In the genomic region with DNA sequence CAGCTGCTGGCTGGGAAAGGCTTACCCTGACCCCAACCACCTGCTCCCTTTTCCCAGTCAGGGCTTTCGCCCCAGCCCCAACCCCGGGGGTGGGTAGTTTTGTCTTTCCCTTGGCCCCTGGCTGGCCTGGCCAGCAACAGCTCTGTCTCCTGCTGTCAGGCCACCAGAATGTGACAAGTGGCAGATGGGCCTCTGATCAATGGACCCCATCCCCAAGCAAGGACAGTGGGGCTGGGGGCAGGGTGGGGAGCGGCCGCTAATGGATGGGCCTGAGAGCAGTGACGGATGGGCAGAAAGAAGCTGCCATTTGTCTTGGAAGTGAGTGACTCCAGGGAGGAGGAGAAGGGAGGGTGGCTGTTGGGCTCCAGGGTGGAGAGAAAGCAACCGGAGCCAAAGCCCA, we compare ENCODE assay signal across 6 cellular contexts.
"Had no signal": no experiment of that assay in that cellular context is flagged by ENCODE, and none has a peak within 500 bp of the region (broad histone marks: within the 10 kb centered on the region; RNA-seq: fewer than 3 reads in every experiment).

No MANE protein-coding gene starts in this region.

- H3K27ac Mint-ChIP-seq: GM23338, H9 had no signal

- DNase-seq: H9, HCEC 1CT, IMR-90, KG1 had no signal

- H3K4me2 ChIP-seq: GM23338 had no signal

- H3K4me3 ChIP-seq: GM23338, K562 had no signal

- H2AFZ ChIP-seq: GM23338 had no signal

- H3K4me3 Mint-ChIP-seq: GM23338, H9 had no signal
